In genomic region chr6:40205801-40206200, GRCh38 we compare ENCODE assay signal across 8 cellular contexts.
"Had no signal": no experiment of that assay in that cellular context is flagged by ENCODE, and none has a peak within 500 bp of the region (broad histone marks: within the 10 kb centered on the region; RNA-seq: fewer than 3 reads in every experiment).

No MANE protein-coding gene starts in this region.

- H3K4me2 ChIP-seq: KMS-11 had no signal

- ATAC-seq: HepG2, K562 had no signal

- H3K4me3 ChIP-seq: K562 had no signal

- FAIRE-seq: HepG2, HTR-8/SVneo, K562 had no signal

- H3K27ac ChIP-seq: HL-60, KMS-11 had no signal

- DNase-seq: IMR-90, KBM-7, KG1 had no signal

- H3K9ac ChIP-seq: KMS-11 had no signal
